22 cellular contexts compared by ENCODE assay signal in genomic region chr6:121142093-121142492, GRCh38.
"Had no signal": no experiment of that assay in that cellular context is flagged by ENCODE, and none has a peak within 500 bp of the region (broad histone marks: within the 10 kb centered on the region; RNA-seq: fewer than 3 reads in every experiment).

No MANE protein-coding gene starts in this region.

- H3K4me3 Mint-ChIP-seq: activated naive CD8-positive, alpha-beta T cell treated with anti-CD3 and anti-CD28 coated beads for 36 hours; activated T-helper 1 cell treated with anti-CD3 and anti-CD28 coated beads, Interleukin-12 subunit alpha, Interleukin-12 subunit beta, Interleukin-2, Interleukin-4 antibody, amounts not matched to agents 30 ng/mL and 10 ng/mL and 1 ng/mL, durations not matched to agents 14 hours and 24 hours and 36 hours; effector memory CD8-positive, alpha-beta T cell; immature natural killer cell; memory B cell; naive B cell; neural crest cell; stimulated activated effector memory CD8-positive, alpha-beta T cell treated with anti-CD3 and anti-CD28 coated beads, Interleukin-12 subunit alpha, Interleukin-12 subunit beta, amount 100 ng/mL, for 72 hours; type B pancreatic cell had no signal

- DNase-seq: activated CD4-positive, alpha-beta T cell treated with anti-CD3 and anti-CD28 coated beads, Interleukin-2, amount 50 U/mL, for 4 hours; activated naive CD8-positive, alpha-beta T cell treated with anti-CD3 and anti-CD28 coated beads for 36 hours; activated T-cell treated with anti-CD3 and anti-CD28 coated beads for 4 hours; amniotic stem cell; caudate nucleus; effector memory CD8-positive, alpha-beta T cell; gastrocnemius medialis; immature natural killer cell; kidney glomerular epithelial cell; left ventricle myocardium superior; mucosa of descending colon; naive B cell; psoas muscle; right lobe of liver; stimulated activated CD4-positive, alpha-beta T cell treated with anti-CD3 and anti-CD28 coated beads, Interleukin-4, amount 100 ng/mL, for 24 hours; stomach had no signal

- H3K9me3 Mint-ChIP-seq: type B pancreatic cell had no signal

- ATAC-seq: effector memory CD8-positive, alpha-beta T cell; gastrocnemius medialis; left ventricle myocardium superior; mucosa of descending colon; psoas muscle; right lobe of liver; stimulated activated effector memory CD8-positive, alpha-beta T cell treated with anti-CD3 and anti-CD28 coated beads, Interleukin-12 subunit alpha, Interleukin-12 subunit beta, amount 100 ng/mL, for 72 hours had no signal

- H3K9me3 ChIP-seq: gastrocnemius medialis, right lobe of liver had no signal

- H3K36me3 ChIP-seq: gastrocnemius medialis, right lobe of liver had no signal

- H3K27ac ChIP-seq: epithelial cell of prostate, gastrocnemius medialis, psoas muscle, right lobe of liver, stomach had no signal

- H3K27me3 Mint-ChIP-seq: activated naive CD8-positive, alpha-beta T cell treated with anti-CD3 and anti-CD28 coated beads for 36 hours; effector memory CD8-positive, alpha-beta T cell; memory B cell; naive B cell; type B pancreatic cell had no signal

- H3K36me3 Mint-ChIP-seq: stimulated activated effector memory CD8-positive, alpha-beta T cell treated with anti-CD3 and anti-CD28 coated beads, Interleukin-12 subunit alpha, Interleukin-12 subunit beta, amount 100 ng/mL, for 72 hours had no signal

- H3K27me3 ChIP-seq: gastrocnemius medialis, right lobe of liver, stomach had no signal

- H3K27ac Mint-ChIP-seq: activated naive CD8-positive, alpha-beta T cell treated with anti-CD3 and anti-CD28 coated beads for 36 hours; activated T-helper 1 cell treated with anti-CD3 and anti-CD28 coated beads, Interleukin-12 subunit alpha, Interleukin-12 subunit beta, Interleukin-2, Interleukin-4 antibody, amounts not matched to agents 30 ng/mL and 10 ng/mL and 1 ng/mL, durations not matched to agents 14 hours and 24 hours and 36 hours; effector memory CD8-positive, alpha-beta T cell; immature natural killer cell; memory B cell; naive B cell; stimulated activated effector memory CD8-positive, alpha-beta T cell treated with anti-CD3 and anti-CD28 coated beads, Interleukin-12 subunit alpha, Interleukin-12 subunit beta, amount 100 ng/mL, for 72 hours; type B pancreatic cell had no signal

- H3K4me3 ChIP-seq: gastrocnemius medialis, mucosa of descending colon, psoas muscle, right lobe of liver, stomach had no signal

- H3K4me1 Mint-ChIP-seq: activated naive CD8-positive, alpha-beta T cell treated with anti-CD3 and anti-CD28 coated beads for 36 hours; immature natural killer cell; memory B cell; naive B cell; neural crest cell; stimulated activated effector memory CD8-positive, alpha-beta T cell treated with anti-CD3 and anti-CD28 coated beads, Interleukin-12 subunit alpha, Interleukin-12 subunit beta, amount 100 ng/mL, for 72 hours had no signal

- H3K4me1 ChIP-seq: gastrocnemius medialis, psoas muscle, right lobe of liver, stomach had no signal
